21 cellular contexts compared by ENCODE assay signal in the genomic region with DNA sequence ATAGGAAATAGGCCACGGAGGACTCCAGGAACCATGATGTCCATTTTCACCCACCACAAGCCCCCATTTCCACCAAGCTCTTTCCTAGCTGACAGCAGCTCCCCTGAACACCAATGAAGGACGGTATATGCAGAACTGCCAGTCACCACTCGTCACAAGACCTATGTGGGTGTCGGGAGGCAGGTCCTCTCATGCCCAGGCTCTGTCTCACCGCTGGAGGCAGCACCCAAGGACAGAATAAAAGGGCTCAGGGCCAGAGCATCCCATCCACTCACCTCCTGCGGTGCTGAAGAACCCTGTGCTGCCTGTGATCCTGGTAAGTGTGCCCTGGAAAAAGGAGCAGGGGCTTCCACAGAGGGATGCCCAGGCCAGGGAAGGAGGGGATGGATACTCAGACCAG. TPM values are rescaled to one million over a fixed set of nuclear protein-coding genes. Genes with fewer than 3 reads are reported as not detected.
A peak's percentile ranks its signal among the peaks of the same experiment; 100 is the strongest.
DNase-seq lines count a peak whose midpoint lies in the region; TF ChIP-seq lines count a peak whose summit lies in the region.
"Had no signal": no experiment of that assay in that cellular context is flagged by ENCODE, and none has a peak within 500 bp of the region (broad histone marks: within the 10 kb centered on the region; RNA-seq: fewer than 3 reads in every experiment).

Gene LCE1F (plus strand): TSS at position 266 of the 400 bp plus-strand sequence. CDS start 1,232 bp downstream, outside the sequence.

- no peak for TF ChIP-seq POLR2A in lower leg skin (IDR thresholded peaks at IDR 0.05)

- H3K27me3 ChIP-seq in WERI-Rb-1 (ENCODE audit: insufficient read depth, low read depth, severe bottlenecking) (peaks cover 79% of the 10 kb centered on the region), Caco-2 (replicated peaks; ENCODE audit: control insufficient read depth, insufficient read depth, low read length) (no peaks in the 10 kb centered on the region)

- H3K9me3 ChIP-seq in WERI-Rb-1 (ENCODE audit: severe bottlenecking) = no peaks in the 10 kb centered on the region
- no peaks in the 10 kb centered on the region for H3K9me3 ChIP-seq in Caco-2

- no peaks in the 10 kb centered on the region for H3K4me1 Mint-ChIP-seq in Caco-2 (ENCODE audit: low read depth, unreplicated experiment)
- H3K4me1 Mint-ChIP-seq: B cell had no signal

- no peaks in the 10 kb centered on the region for H3K4me1 ChIP-seq in Caco-2

- intact Hi-C loops in lower leg skin (cut with DNase I; ENCODE audit: low total_unique reads) = no loop called here
- intact Hi-C loops in Caco-2 (cut with micrococcal nuclease; ENCODE audit: unreplicated experiment) = loop anchor here (5.0 kb wide), 1 partner anchor 123 kb away; no protein-coding TSS in a partner anchor

- no peak within 1 kb of the TSS for H3K4me3 Mint-ChIP-seq in Caco-2 (ENCODE audit: unreplicated experiment)
- H3K4me3 Mint-ChIP-seq: B cell; CD4-positive, alpha-beta T cell had no signal

- H3K9me3 Mint-ChIP-seq in Caco-2 (ENCODE audit: unreplicated experiment) = no peaks in the 10 kb centered on the region

- no peak within 1 kb of the TSS for H3K27ac ChIP-seq in WERI-Rb-1

- BruUV-seq in Caco-2 (replicated peaks; lab: Mats Ljungman, UMichigan) = no TSS peak

- DNase-seq in GM12865 (ENCODE audit: low read depth) (peak; percentile 9), HPDE6-E6E7 (ENCODE audit: extremely low spot score) (peak; percentile 47), WERI-Rb-1 (peak; percentile 32), lower leg skin (ENCODE audit: low spot score in 2 of 2) (no peak), Caco-2 (no peak), KG1 (lab: John Stamatoyannopoulos, UW) (no peak)
- DNase-seq in stimulated activated CD4-positive, alpha-beta T cell treated with anti-CD3 and anti-CD28 coated beads, Interleukin-2, amount 100 ng/mL, for 48 hours = no peak
- DNase-seq: Calu3; CD4-positive, alpha-beta T cell; DMS53; IMR-90; MV-4-11; NCI-H1417 treated with DMSO at 0.1 percent for 48 hours; NCI-H2029; NCI-H2171 treated with DMSO at 0.1 percent for 48 hours; NCI-H446 treated with DMSO at 0.1 percent for 48 hours; NCI-H748 treated with DMSO at 0.1 percent for 48 hours had no signal

- no peak within 1 kb of the TSS for H3K27ac Mint-ChIP-seq in Caco-2 (ENCODE audit: unreplicated experiment)
- H3K27ac Mint-ChIP-seq: B cell; CD4-positive, alpha-beta T cell had no signal

- POLR2A ChIA-PET in Caco-2 (lab: Charles Lee) = no interaction called here

- H3K36me3 Mint-ChIP-seq in Caco-2 (ENCODE audit: insufficient read depth, unreplicated experiment) = no peaks in the 10 kb centered on the region

- H3K27me3 Mint-ChIP-seq in Caco-2 (ENCODE audit: insufficient read depth, unreplicated experiment) = peaks cover 13% of the 10 kb centered on the region

- H3K36me3 ChIP-seq in WERI-Rb-1 (no peaks in the 10 kb centered on the region), Caco-2 (ENCODE audit: control insufficient read depth, insufficient read depth, low read length) (no peaks in the 10 kb centered on the region)

- TF ChIP-seq CTCF in GM12865 (IDR thresholded peaks at IDR 0.05; ENCODE audit: insufficient read depth, low read depth, low read length, missing control alignments) (peak; percentile 19), WERI-Rb-1 (IDR thresholded peaks at IDR 0.05; ENCODE audit: low read depth, low read length) (peak; percentile 60), lower leg skin (IDR thresholded peaks at IDR 0.05) (no peak), Caco-2 (IDR thresholded peaks at IDR 0.05; ENCODE audit: insufficient read depth in 1 of 2, low read depth in 1 of 2, low read length in 1 of 2, severe bottlenecking in 1 of 2, unreplicated experiment in 1 of 2) (peak in 1 of 2 experiments; percentile 12)

- H3K4me3 ChIP-seq in GM12865 (ENCODE audit: low read depth, low read length) (no peak within 1 kb of the TSS), WERI-Rb-1 (ENCODE audit: low read depth, low read length) (no peak within 1 kb of the TSS), lower leg skin (ENCODE audit: low read depth, poor library complexity, severe bottlenecking) (no peak within 1 kb of the TSS), Caco-2 (ENCODE audit: low read depth, low read length) (no peak within 1 kb of the TSS)

- WGBS in lower leg skin, 2 donors = 48 to 67% methylated on average over 6 of the region's 6 CpGs

- CTCF ChIA-PET in Caco-2 (lab: Charles Lee) = no interaction called here

RNA-seq across cellular contexts. Expression of gene LCE1F, which starts in this region (rescaled TPM):
- total RNA-seq in lower leg skin (100 to 1,000 TPM in 1 of 4 donors, 10 to 100 TPM in 3; 34.2 to 121 (median 64.6) TPM), Caco-2 (2022) (not detected in 2 replicates)
- total RNA-seq: B cell; Calu3; CD4-positive, alpha-beta T cell; H1; HT-29; IMR-90; LHCN-M2 had no signal

Comparison
In these comparisons a context has a peak if more than half of its experiments do, and no peak if none do; other contexts are left out.
1. RNA of gene LCE1F (total RNA-seq): 34.2 to 121 TPM in lower leg skin; not detected in Caco-2; every median in the first group is over 10 times any median in the second.
2. DNase-seq: peak in GM12865 (single experiment), HPDE6-E6E7 (single experiment) and WERI-Rb-1 (single experiment); none in lower leg skin (0 of 2), Caco-2 (0 of 2), stimulated activated CD4-positive, alpha-beta T cell treated with anti-CD3 and anti-CD28 coated beads, Interleukin-2, amount 100 ng/mL, for 48 hours (0 of 2) and KG1 (single experiment).
3. CTCF ChIP-seq: peak in GM12865 (single experiment) and WERI-Rb-1 (single experiment); none in lower leg skin (0 of 3).